In the genomic region with DNA sequence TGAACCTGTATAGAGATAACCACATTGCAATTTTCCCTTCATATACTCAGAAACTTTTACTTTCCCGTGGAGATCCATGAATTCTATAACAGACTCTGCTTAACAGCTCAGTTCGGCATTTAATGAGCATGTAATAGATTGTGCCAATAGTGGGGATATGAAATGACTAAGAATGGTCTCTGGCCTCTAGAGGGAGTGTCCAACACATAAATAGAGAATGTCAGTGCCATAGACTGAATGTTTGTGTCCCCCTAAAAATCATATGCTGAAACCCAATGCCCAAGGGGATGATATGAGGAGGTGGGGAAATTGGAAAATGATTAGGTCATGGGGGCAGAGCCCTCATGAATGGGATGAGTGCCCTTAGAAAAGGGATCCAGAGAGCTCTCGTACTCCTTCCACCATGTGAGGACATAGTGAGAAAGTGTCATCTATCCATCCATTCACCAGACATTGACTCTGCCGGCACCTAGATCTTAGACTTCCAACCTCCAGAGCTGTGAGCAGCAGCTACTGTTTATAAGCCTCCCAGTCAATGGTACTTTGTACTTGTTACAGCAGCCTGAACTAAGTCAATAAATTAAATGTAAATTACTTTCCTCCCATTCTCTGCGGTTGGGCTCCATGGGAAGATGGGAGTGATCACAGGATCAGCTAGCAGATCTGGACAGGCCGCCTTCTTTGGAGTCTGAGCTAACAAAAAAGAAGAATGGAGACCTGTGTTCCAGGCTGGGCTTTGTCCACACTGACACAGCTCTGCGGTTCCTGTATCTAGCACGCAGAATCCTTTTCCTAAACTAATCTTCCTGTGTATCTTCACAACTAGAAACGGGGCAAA, we compare ENCODE assay signal across 8 cellular contexts. TPM values are rescaled to one million over a fixed set of nuclear protein-coding genes. Genes with fewer than 3 reads are reported as not detected.
DNase-seq lines count a peak whose midpoint lies in the region; ATAC-seq and TF ChIP-seq lines count a peak whose summit lies in the region.

No MANE protein-coding gene starts in this region.

- H3K79me2 ChIP-seq in GM23248 (ENCODE audit: insufficient read depth): no peaks in the 10 kb centered on the region

- no peaks in the 10 kb centered on the region for H3K9me2 ChIP-seq in GM23248 (ENCODE audit: insufficient read depth)

- H2AFZ ChIP-seq in GM23248: no peak overlapping the region

- no peak overlapping the region for H3K9ac ChIP-seq in GM23248

- H3K9me3 ChIP-seq in GM23248 (ENCODE audit: low read depth): no peaks in the 10 kb centered on the region

- no peaks in the 10 kb centered on the region for H3K27me3 ChIP-seq in GM23248 (replicated peaks; ENCODE audit: insufficient read depth)

- no peaks in the 10 kb centered on the region for H3K27me3 Mint-ChIP-seq in type B pancreatic cell

- peak; percentile 46 for TF ChIP-seq CTCF in type B pancreatic cell (conservative IDR thresholded peaks at IDR 0.05)

- 58 to 60% methylated on average over 9 of the region's 9 CpGs for WGBS in GM23248 (ENCODE audit: low coverage in 1 of 2, low lambda C conversion rate in 2 of 2, missing lambda C conversion rate in 2 of 2), 2 experiments

- in situ Hi-C loops in GM23248 (cut with MboI): loop anchor here (25.0 kb wide), 1 partner anchor 275 kb away; no protein-coding TSS in a partner anchor

- no peak overlapping the region for H3K4me3 ChIP-seq in GM23248

- peak; percentile 2 for DNase-seq in COR-L47 (lab: John Stamatoyannopoulos, UW)
- peak; percentile 65 for DNase-seq in GM23248
- DNase-seq in NCI-H526 (lab: John Stamatoyannopoulos, UW): peak; percentile 82 to 90
- DNase-seq in fibroblast of gingiva (ENCODE audit: low read depth): peak; percentile 24
- no peak for DNase-seq in type B pancreatic cell (ENCODE audit: extremely low spot score, unreplicated experiment)
- no peak for DNase-seq in occipital lobe (lab: John Stamatoyannopoulos, UW)

- peaks cover 8% of the 10 kb centered on the region for H3F3A ChIP-seq in GM23248 (ENCODE audit: insufficient read depth)

- no peaks in the 10 kb centered on the region for H3K36me3 Mint-ChIP-seq in type B pancreatic cell

- H3K27ac Mint-ChIP-seq in type B pancreatic cell: peak overlapping the region; percentile 53

- H4K20me1 ChIP-seq in GM23248 (ENCODE audit: insufficient read depth): no peaks in the 10 kb centered on the region

- H3K4me1 ChIP-seq in GM23248 (ENCODE audit: insufficient read depth): peaks cover 13% of the 10 kb centered on the region

- ATAC-seq in HG03460 (IDR thresholded peaks at IDR 0.05; ENCODE audit: unreplicated experiment) (no peak), GM18517 (IDR thresholded peaks at IDR 0.05; ENCODE audit: unreplicated experiment) (no peak)

- H3K27ac ChIP-seq in GM23248: no peak overlapping the region

- H3K4me1 Mint-ChIP-seq in type B pancreatic cell (ENCODE audit: unreplicated experiment): peaks cover 6% of the 10 kb centered on the region

- no peak overlapping the region for H3K4me2 ChIP-seq in GM23248 (ENCODE audit: unreplicated experiment)

- no peak overlapping the region for H3K4me3 Mint-ChIP-seq in type B pancreatic cell

- H3K36me3 ChIP-seq in GM23248 (ENCODE audit: low read depth): no peaks in the 10 kb centered on the region

- H3K9me3 Mint-ChIP-seq in type B pancreatic cell: no peaks in the 10 kb centered on the region

RNA-seq across cellular contexts. Expression of gene HPSE, which starts 28.1 kb away (rescaled TPM):
- 0.54 and 1.0 TPM in 2 replicates for total RNA-seq in GM23248 (2014; rRNA removed; shearing (Covaris generic))
- 0.96 and 1.5 TPM in 2 replicates for polyA plus RNA-seq in GM23248 (2016; fragmentation: Nextera tagmentation; extraction: Ambion mirVana)
- 17.6 and 87.8 TPM in 2 replicates for total RNA-seq in type B pancreatic cell (ENCODE audit: low replicate concordance)
- 1.6 TPM for total RNA-seq in occipital lobe

Comparison
In these comparisons a context has a peak if more than half of its experiments do, and no peak if none do; other contexts are left out.
1. DNase-seq: peak in COR-L47 (single experiment), GM23248 (single experiment), NCI-H526 (2 of 2) and fibroblast of gingiva (single experiment); none in type B pancreatic cell (single experiment) and occipital lobe (single experiment).